ENCODE assay signal across 8 cellular contexts in the genomic region with DNA sequence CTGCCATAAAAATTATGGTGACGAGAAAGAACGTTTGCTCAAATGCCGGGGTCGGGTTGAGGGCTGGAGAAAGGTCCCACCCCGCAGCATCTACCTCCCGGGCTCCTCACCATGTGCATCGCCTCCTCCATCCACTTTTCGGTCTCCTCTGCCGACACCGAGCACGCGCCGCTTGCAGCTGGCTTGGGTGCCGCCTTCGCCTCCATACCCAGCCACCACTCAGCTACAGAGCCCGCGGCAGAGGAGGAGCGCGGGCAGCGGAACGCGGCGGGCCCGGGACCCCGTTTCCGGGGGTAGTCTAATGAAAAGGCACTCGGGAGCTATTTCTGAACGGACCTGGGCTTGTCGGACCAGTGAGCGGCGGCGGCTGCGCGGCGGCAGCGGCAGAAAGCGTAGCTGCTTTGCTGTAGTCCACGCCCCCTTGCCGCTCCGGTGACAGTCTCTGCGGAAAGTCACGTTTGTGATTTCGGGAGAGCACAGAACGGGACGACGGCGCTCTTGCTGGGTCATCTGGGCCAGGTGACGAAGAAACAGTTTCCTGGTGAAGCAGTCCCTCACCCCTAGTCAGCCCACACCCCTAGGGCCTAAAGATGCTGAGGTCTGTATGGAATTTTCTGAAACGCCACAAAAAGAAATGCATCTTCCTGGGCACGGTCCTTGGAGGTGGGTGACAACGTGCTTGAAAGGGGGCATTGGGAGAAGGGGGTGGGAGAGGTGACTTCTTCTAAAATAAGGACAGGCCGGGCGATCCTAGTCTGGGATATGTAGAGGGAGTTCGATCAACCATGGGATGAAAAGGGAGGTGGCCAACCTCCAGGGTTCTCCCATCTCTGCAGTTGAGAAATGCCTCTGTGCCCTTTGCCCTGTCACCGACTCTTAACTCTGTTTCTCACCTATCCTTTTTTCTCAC. TPM values are rescaled to one million over a fixed set of nuclear protein-coding genes. Genes with fewer than 3 reads are reported as not detected.
A peak's percentile ranks its signal among the peaks of the same experiment; 100 is the strongest.
DNase-seq lines count a peak whose midpoint lies in the region; ATAC-seq and TF ChIP-seq lines count a peak whose summit lies in the region.

TSS of gene ADAT2 (minus strand) at position 243 of the 910 bp plus-strand sequence. CDS start at position 206, 37 bp downstream.
TSS of gene PEX3 (plus strand) at position 353 of the 910 bp plus-strand sequence. CDS start at position 591, 238 bp downstream.

- WGBS in liver = under 1% methylated on average over 55 of the region's 55 CpGs

- peak within 1 kb of the TSS; percentile 94 for H3K27ac Mint-ChIP-seq in CD4-positive, alpha-beta T cell

- intact Hi-C loops in CD4-positive, alpha-beta T cell (cut with DNase I, micrococcal nuclease) = loop anchor here (1.0 to 10.0 kb wide), 5 partner anchors 87 to 1304 kb away; partner anchors contain the start of genes LTV1 (in 2 of the 2), NMBR (in 2 of the 2) and VTA1 (in 2 of the 2)

- H3K9me3 Mint-ChIP-seq in CD4-positive, alpha-beta T cell = no peaks in the 10 kb centered on the region

- H3K27me3 Mint-ChIP-seq in CD4-positive, alpha-beta T cell = no peaks in the 10 kb centered on the region

- H3K36me3 ChIP-seq in liver (ENCODE audit: control insufficient read depth in 4 of 4, insufficient read depth in 3 of 4, low read depth in 1 of 4, low read length in 3 of 4) = no peaks in the 10 kb centered on the region

- peak within 1 kb of the TSS; percentile 72 for H3K27ac ChIP-seq in CD4-positive, alpha-beta T cell (ENCODE audit: low read depth, low read length)
- peak within 1 kb of the TSS; percentile 87 for H3K27ac ChIP-seq in liver (ENCODE audit: low read depth in 1 of 2, low read length in 2 of 2)

- peak; percentile 53 to 64 for TF ChIP-seq RAD21 in liver (IDR thresholded peaks at IDR 0.05)

- H3K9me3 ChIP-seq in CD4-positive, alpha-beta T cell (ENCODE audit: control insufficient read depth, low read length) = no peaks in the 10 kb centered on the region
- H3K9me3 ChIP-seq in liver (ENCODE audit: control insufficient read depth in 4 of 4, low read length in 3 of 4) = no peaks in the 10 kb centered on the region

- peak within 1 kb of the TSS; percentile 66 to 99 (median 96) for H3K4me3 ChIP-seq in liver (ENCODE audit: low read depth in 1 of 3, low read length in 3 of 3)

- H3K27me3 ChIP-seq in CD4-positive, alpha-beta T cell (ENCODE audit: control insufficient read depth, insufficient read depth, low read length) = no peaks in the 10 kb centered on the region
- no peaks in the 10 kb centered on the region for H3K27me3 ChIP-seq in liver (ENCODE audit: control insufficient read depth in 4 of 4, insufficient read depth in 4 of 4, low read length in 3 of 4)

- DNase-seq in CD4-positive, alpha-beta T cell = peak; percentile 85 to 92 (median 89)
- DNase-seq in NCI-H82 (lab: John Stamatoyannopoulos, UW) (peak; percentile 97), dermis microvascular lymphatic vessel endothelial cell (ENCODE audit: low read depth in 2 of 2) (peak; percentile 84 to 95)
- DNase-seq in activated CD4-positive, alpha-beta T cell treated with anti-CD3 and anti-CD28 coated beads, Interleukin-2, amount 50 U/mL, for 48 hours = peak; percentile 92 to 96
- peak; percentile 93 for DNase-seq in stimulated activated CD4-positive, alpha-beta T cell treated with anti-CD3 and anti-CD28 coated beads, Interleukin-4, amount 100 ng/mL, for 1 hour

- peaks cover 60% of the 10 kb centered on the region for H3K4me1 Mint-ChIP-seq in CD4-positive, alpha-beta T cell (ENCODE audit: low read depth)

- H3K4me3 Mint-ChIP-seq in CD4-positive, alpha-beta T cell = peak within 1 kb of the TSS; percentile 99

- CTCF ChIA-PET in CD4-positive, alpha-beta T cell (lab: Charles Lee) = interaction anchor here (0.7 to 1.5 kb wide), 3 partner anchors 24 to 1304 kb away, joined by 4 read pairs; partner anchors contain the start of genes LTV1, NMBR and VTA1

- ATAC-seq in CD4-positive, alpha-beta T cell (ENCODE audit: poor library complexity) = peak; percentile 90
- ATAC-seq in GM19452 (IDR thresholded peaks at IDR 0.05; ENCODE audit: unreplicated experiment) = peak; percentile 96
- ATAC-seq in HG03575 (IDR thresholded peaks at IDR 0.05; ENCODE audit: extremely low read depth, insufficient number of reproducible peaks, low FRiP score, unreplicated experiment) = peak; percentile 91

- no peak for TF ChIP-seq CTCF in CD4-positive, alpha-beta T cell (IDR thresholded peaks at IDR 0.05)
- no peak for TF ChIP-seq CTCF in liver (IDR thresholded peaks at IDR 0.05; ENCODE audit: low read depth, low read length, missing input control)

- H3K9ac ChIP-seq in liver (ENCODE audit: low read depth in 1 of 2, low read length in 2 of 2) = peak within 1 kb of the TSS; percentile 97

- peaks cover 32% of the 10 kb centered on the region for H3K36me3 Mint-ChIP-seq in CD4-positive, alpha-beta T cell (ENCODE audit: low read depth)

- POLR2A ChIA-PET in CD4-positive, alpha-beta T cell (lab: Charles Lee) = interaction anchor here (0.6 to 2.4 kb wide), 21 partner anchors 9 to 1303 kb away, joined by 3 to 18 read pairs (median 4); partner anchors contain the start of genes FUCA2, LTV1, NMBR and SF3B5

- H3K4me1 ChIP-seq in liver (ENCODE audit: control insufficient read depth in 4 of 4, insufficient read depth in 4 of 4, low read length in 3 of 4) = peaks cover 0 to 28% (median 16%) of the 10 kb centered on the region in 4 donors

TF ChIP-seq in liver, 16 proteins besides CTCF, POLR2A, EP300 and RAD21:
- TF ChIP-seq YY1 (IDR thresholded peaks at IDR 0.05) (peak; percentile 96), FOXA2 (IDR thresholded peaks at IDR 0.05) (peak; percentile 43), RXRA (IDR thresholded peaks at IDR 0.05) (peak; percentile 38 to 48), FOXA1 (IDR thresholded peaks at IDR 0.05) (peak; percentile 59), MAX (IDR thresholded peaks at IDR 0.05) (peak; percentile 94), NR2F2 (IDR thresholded peaks at IDR 0.05) (peak; percentile 25), HNF4G (IDR thresholded peaks at IDR 0.05) (no peak), TAF1 (conservative IDR thresholded peaks at IDR 0.05) (peak; percentile 94), GABPA (IDR thresholded peaks at IDR 0.05 in 1 of 2, conservative IDR thresholded peaks at IDR 0.05 in 1 of 2) (peak; percentile 79 to 90), SP1 (IDR thresholded peaks at IDR 0.05) (peak; percentile 79), JUND (IDR thresholded peaks at IDR 0.05) (peak in 1 of 2 donors; percentile 16), HNF4A (conservative IDR thresholded peaks at IDR 0.05) (peak; percentile 57 to 61), ZBTB33 (IDR thresholded peaks at IDR 0.05) (peak; percentile 87), REST (IDR thresholded peaks at IDR 0.05) (peak; percentile 80), EGR1 (IDR thresholded peaks at IDR 0.05; ENCODE audit: low read depth in 2 of 2) (no peak)
- TF ChIP-seq, protein P1, sequence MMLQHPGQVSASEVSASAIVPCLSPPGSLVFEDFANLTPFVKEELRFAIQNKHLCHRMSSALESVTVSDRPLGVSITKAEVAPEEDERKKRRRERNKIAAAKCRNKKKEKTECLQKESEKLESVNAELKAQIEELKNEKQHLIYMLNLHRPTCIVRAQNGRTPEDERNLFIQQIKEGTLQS (IDR thresholded peaks at IDR 0.05) = peak; percentile 8

RNA-seq across cellular contexts. Expression of gene ADAT2, which starts in this region (rescaled TPM):
- total RNA-seq in CD4-positive, alpha-beta T cell = 10 to 100 TPM; 14.6 to 17.4 TPM
- 2.2 and 3.7 TPM in 2 replicates for total RNA-seq in dermis microvascular lymphatic vessel endothelial cell
- total RNA-seq in liver = 1 to 10 TPM; 2.4 to 2.7 TPM
- polyA plus RNA-seq in liver = 1 to 10 TPM; 1.4 to 3.7 TPM

RNA-seq across cellular contexts. Expression of gene PEX3, which starts in this region (rescaled TPM):
- total RNA-seq in CD4-positive, alpha-beta T cell = 1 to 10 TPM; 7.3 to 9.7 TPM
- total RNA-seq in dermis microvascular lymphatic vessel endothelial cell (13.4 and 13.7 TPM in 2 replicates), liver (10 to 100 TPM; 12.7 to 15.6 TPM)
- 10 to 100 TPM; 14.8 to 27.2 TPM for polyA plus RNA-seq in liver

Comparison
In these comparisons a context has a peak if more than half of its experiments do, and no peak if none do; other contexts are left out.
1. Peak in every context shown above with its lines: DNase-seq, ATAC-seq, H3K4me3 ChIP-seq and H3K27ac ChIP-seq.